Comparison of ENCODE assay signal across 9 cellular contexts in genomic region chr11:73402834-73403185, GRCh38. TPM values are rescaled to one million over a fixed set of nuclear protein-coding genes. Genes with fewer than 3 reads are reported as not detected.
DNase-seq lines count a peak whose midpoint lies in the region; ATAC-seq and TF ChIP-seq lines count a peak whose summit lies in the region.
"Had no signal": no experiment of that assay in that cellular context is flagged by ENCODE, and none has a peak within 500 bp of the region (broad histone marks: within the 10 kb centered on the region; RNA-seq: fewer than 3 reads in every experiment).

No MANE protein-coding gene starts in this region.

- H3K79me2 ChIP-seq in GM23338 (replicated peaks; ENCODE audit: insufficient read depth) = no peaks in the 10 kb centered on the region

- no peaks in the 10 kb centered on the region for H3K27me3 ChIP-seq in GM23338 (ENCODE audit: insufficient read depth)

- H3K36me3 ChIP-seq in GM23338 (ENCODE audit: insufficient read depth) = no peaks in the 10 kb centered on the region

- H3K9me3 Mint-ChIP-seq in GM23338 = no peaks in the 10 kb centered on the region; the same call in 2 of the 3 replicates

- no peak overlapping the region for H2AFZ ChIP-seq in GM23338

- peaks cover 5% of the 10 kb centered on the region; the same call in 2 of the 3 replicates for H3K4me1 Mint-ChIP-seq in GM23338

- intact Hi-C loops in left colon (cut with DNase I, micrococcal nuclease) = loop anchor here in 1 of 2 donors (10.0 kb wide), 1 partner anchor 252 kb away; no protein-coding TSS in a partner anchor

- H3K4me2 ChIP-seq in GM23338 = no peak overlapping the region

- peak; percentile 20 for ATAC-seq in GM23338
- ATAC-seq in left colon = peak; percentile 32

- H3K36me3 Mint-ChIP-seq in GM23338 (ENCODE audit: low read depth) = no peaks in the 10 kb centered on the region

- peaks cover 2% of the 10 kb centered on the region for H3K27me3 Mint-ChIP-seq in GM23338 (ENCODE audit: insufficient read depth, low read depth, poor library complexity)

- no peaks in the 10 kb centered on the region for H3K9me2 ChIP-seq in GM23338 (ENCODE audit: insufficient read depth)

- no peak overlapping the region for H3K4me3 ChIP-seq in GM23338
- H3K4me3 ChIP-seq: thoracic aorta had no signal

- no peak overlapping the region for H3K27ac ChIP-seq in GM23338 (ENCODE audit: low read depth)
- H3K27ac ChIP-seq: thoracic aorta had no signal

- 0 out of 2 replicates have a peak, but pooled peaks cover 2% of the 10 kb centered on the region for H3F3A ChIP-seq in GM23338 (replicated peaks; ENCODE audit: low read depth)

- DNase-seq in DMS 273 (lab: John Stamatoyannopoulos, UW; ENCODE audit: unreplicated experiment) (peak; percentile 53), DMS 273 treated with DMSO at 0.1 percent for 48 hours (lab: John Stamatoyannopoulos, UW) (no peak), GM23338 (ENCODE audit: low spot score) (no peak), SW480 (ENCODE audit: low spot score) (peak; percentile 28), left colon (no peak), nucleus accumbens (lab: John Stamatoyannopoulos, UW) (no peak), NCI-H345 (lab: John Stamatoyannopoulos, UW) (no peak)
- no peak for DNase-seq in central memory CD4-positive, alpha-beta T cell

- TF ChIP-seq CTCF in GM23338 (conservative IDR thresholded peaks at IDR 0.05; ENCODE audit: low read depth in 2 of 2) = peak in 1 of 2 experiments; percentile 44; a peak in 2 of 4 replicates

- H4K20me1 ChIP-seq in GM23338 (replicated peaks; ENCODE audit: insufficient read depth) = no peaks in the 10 kb centered on the region; the same call in 1 of the 2 replicates

- no peak overlapping the region for H3K27ac Mint-ChIP-seq in GM23338

- H3K4me3 Mint-ChIP-seq in GM23338 = no peak overlapping the region

- H3K4me1 ChIP-seq in GM23338 (ENCODE audit: insufficient read depth) = no peaks in the 10 kb centered on the region

TF ChIP-seq in GM23338, 12 proteins besides CTCF, POLR2A, EP300 and RAD21:
- no peak for TF ChIP-seq NANOG (IDR thresholded peaks at IDR 0.05; ENCODE audit: borderline replicate concordance)
- TF ChIP-seq JUNB (IDR thresholded peaks at IDR 0.05; ENCODE audit: unreplicated experiment) = no peak
- no peak for TF ChIP-seq ZNF331 (CRISPR knock-in tag; IDR thresholded peaks at IDR 0.05; ENCODE audit: low read depth)
- no peak for TF ChIP-seq EZH2 (IDR thresholded peaks at IDR 0.05; ENCODE audit: low read depth, unreplicated experiment)
- no peak for TF ChIP-seq POLR2AphosphoS5 (IDR thresholded peaks at IDR 0.05; ENCODE audit: low read depth)
- no peak for TF ChIP-seq EZH2phosphoT487 (IDR thresholded peaks at IDR 0.05; ENCODE audit: unreplicated experiment)
- no peak for TF ChIP-seq REST (IDR thresholded peaks at IDR 0.05; ENCODE audit: unreplicated experiment)
- TF ChIP-seq ZNF114 (CRISPR knock-in tag; IDR thresholded peaks at IDR 0.05) = no peak
- no peak for TF ChIP-seq STAT1 (IDR thresholded peaks at IDR 0.05; ENCODE audit: unreplicated experiment)
- TF ChIP-seq, protein P1, sequence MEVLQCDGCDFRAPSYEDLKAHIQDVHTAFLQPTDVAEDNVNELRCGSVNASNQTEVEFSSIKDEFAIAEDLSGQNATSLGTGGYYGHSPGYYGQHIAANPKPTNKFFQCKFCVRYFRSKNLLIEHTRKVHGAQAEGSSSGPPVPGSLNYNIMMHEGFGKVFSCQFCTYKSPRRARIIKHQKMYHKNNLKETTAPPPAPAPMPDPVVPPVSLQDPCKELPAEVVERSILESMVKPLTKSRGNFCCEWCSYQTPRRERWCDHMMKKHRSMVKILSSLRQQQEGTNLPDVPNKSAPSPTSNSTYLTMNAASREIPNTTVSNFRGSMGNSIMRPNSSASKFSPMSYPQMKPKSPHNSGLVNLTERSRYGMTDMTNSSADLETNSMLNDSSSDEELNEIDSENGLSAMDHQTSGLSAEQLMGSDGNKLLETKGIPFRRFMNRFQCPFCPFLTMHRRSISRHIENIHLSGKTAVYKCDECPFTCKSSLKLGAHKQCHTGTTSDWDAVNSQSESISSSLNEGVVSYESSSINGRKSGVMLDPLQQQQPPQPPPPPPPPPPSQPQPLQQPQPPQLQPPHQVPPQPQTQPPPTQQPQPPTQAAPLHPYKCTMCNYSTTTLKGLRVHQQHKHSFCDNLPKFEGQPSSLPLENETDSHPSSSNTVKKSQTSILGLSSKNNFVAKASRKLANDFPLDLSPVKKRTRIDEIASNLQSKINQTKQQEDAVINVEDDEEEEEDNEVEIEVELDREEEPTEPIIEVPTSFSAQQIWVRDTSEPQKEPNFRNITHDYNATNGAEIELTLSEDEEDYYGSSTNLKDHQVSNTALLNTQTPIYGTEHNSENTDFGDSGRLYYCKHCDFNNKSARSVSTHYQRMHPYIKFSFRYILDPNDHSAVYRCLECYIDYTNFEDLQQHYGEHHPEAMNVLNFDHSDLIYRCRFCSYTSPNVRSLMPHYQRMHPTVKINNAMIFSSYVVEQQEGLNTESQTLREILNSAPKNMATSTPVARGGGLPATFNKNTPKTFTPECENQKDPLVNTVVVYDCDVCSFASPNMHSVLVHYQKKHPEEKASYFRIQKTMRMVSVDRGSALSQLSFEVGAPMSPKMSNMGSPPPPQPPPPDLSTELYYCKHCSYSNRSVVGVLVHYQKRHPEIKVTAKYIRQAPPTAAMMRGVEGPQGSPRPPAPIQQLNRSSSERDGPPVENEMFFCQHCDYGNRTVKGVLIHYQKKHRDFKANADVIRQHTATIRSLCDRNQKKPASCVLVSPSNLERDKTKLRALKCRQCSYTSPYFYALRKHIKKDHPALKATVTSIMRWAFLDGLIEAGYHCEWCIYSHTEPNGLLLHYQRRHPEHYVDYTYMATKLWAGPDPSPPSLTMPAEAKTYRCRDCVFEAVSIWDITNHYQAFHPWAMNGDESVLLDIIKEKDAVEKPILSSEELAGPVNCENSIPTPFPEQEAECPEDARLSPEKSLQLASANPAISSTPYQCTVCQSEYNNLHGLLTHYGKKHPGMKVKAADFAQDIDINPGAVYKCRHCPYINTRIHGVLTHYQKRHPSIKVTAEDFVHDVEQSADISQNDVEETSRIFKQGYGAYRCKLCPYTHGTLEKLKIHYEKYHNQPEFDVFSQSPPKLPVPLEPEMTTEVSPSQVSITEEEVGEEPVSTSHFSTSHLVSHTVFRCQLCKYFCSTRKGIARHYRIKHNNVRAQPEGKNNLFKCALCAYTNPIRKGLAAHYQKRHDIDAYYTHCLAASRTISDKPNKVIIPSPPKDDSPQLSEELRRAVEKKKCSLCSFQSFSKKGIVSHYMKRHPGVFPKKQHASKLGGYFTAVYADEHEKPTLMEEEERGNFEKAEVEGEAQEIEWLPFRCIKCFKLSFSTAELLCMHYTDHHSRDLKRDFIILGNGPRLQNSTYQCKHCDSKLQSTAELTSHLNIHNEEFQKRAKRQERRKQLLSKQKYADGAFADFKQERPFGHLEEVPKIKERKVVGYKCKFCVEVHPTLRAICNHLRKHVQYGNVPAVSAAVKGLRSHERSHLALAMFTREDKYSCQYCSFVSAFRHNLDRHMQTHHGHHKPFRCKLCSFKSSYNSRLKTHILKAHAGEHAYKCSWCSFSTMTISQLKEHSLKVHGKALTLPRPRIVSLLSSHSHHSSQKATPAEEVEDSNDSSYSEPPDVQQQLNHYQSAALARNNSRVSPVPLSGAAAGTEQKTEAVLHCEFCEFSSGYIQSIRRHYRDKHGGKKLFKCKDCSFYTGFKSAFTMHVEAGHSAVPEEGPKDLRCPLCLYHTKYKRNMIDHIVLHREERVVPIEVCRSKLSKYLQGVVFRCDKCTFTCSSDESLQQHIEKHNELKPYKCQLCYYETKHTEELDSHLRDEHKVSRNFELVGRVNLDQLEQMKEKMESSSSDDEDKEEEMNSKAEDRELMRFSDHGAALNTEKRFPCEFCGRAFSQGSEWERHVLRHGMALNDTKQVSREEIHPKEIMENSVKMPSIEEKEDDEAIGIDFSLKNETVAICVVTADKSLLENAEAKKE (CRISPR knock-in tag; IDR thresholded peaks at IDR 0.05) = no peak
- TF ChIP-seq ETS1 (IDR thresholded peaks at IDR 0.05) = no peak
- TF ChIP-seq CREB1 (CRISPR knock-in tag; IDR thresholded peaks at IDR 0.05; ENCODE audit: low read depth) = no peak

RNA-seq across cellular contexts. Expression of gene RELT, which starts 26.6 kb away (rescaled TPM):
- 6.2 and 6.3 TPM in 2 replicates for total RNA-seq in GM23338 (2014; rRNA removed; shearing (Covaris generic))
- 2.0 and 2.1 TPM in 2 replicates for polyA plus RNA-seq in GM23338 (2016; fragmentation: Nextera tagmentation; extraction: Ambion mirVana)
- 1 to 10 TPM; 2.6 to 3.1 TPM for total RNA-seq in left colon

Comparison
In these comparisons a context has a peak if more than half of its experiments do, and no peak if none do; other contexts are left out.
1. DNase-seq: peak in DMS 273 (single experiment) and SW480 (single experiment); none in DMS 273 treated with DMSO at 0.1 percent for 48 hours (single experiment), GM23338 (single experiment), left colon (0 of 2), central memory CD4-positive, alpha-beta T cell (single experiment), nucleus accumbens (0 of 56) and NCI-H345 (single experiment).